ENCODE assay signal across 8 cellular contexts in the genomic region with DNA sequence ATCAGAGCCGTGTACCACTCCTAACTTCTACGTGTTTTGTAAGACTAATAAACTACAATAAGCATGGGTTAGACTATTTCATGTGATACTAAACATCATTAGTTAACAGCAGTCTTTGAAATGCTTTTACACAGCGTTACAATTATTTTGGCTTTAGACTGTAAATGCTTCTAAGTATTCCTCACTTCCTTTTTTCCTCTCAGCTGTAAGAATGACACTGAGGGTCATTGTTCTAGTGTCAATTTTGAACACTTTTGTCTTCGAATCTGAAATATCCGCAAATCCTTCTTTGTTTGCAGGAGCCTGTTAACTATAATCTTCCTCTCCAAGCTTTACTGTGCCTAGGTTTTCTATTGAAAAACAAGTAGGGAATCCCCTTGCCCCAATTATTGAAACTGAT. TPM values are rescaled to one million over a fixed set of nuclear protein-coding genes. Genes with fewer than 3 reads are reported as not detected.
DNase-seq lines count a peak whose midpoint lies in the region; ATAC-seq and TF ChIP-seq lines count a peak whose summit lies in the region.

No MANE protein-coding gene starts in this region.

- H3K4me3 ChIP-seq in fibroblast of mammary gland (ENCODE audit: control insufficient read depth, low read depth, low read length), result peak overlapping the region; percentile 92

- DNase-seq in activated CD4-positive, alpha-beta T cell treated with anti-CD3 and anti-CD28 coated beads, Interleukin-2, amount 10 ng/mL, durations not matched to agents 24 days and 14 days, result no peak
- DNase-seq in activated CD4-positive, alpha-beta T cell treated with anti-CD3 and anti-CD28 coated beads, Interleukin-2, amount 50 U/mL, for 1 hour, result no peak
- DNase-seq in RPMI8226, result peak; percentile 7
- no peak for DNase-seq in fibroblast of mammary gland (ENCODE audit: low read depth)
- DNase-seq in stimulated activated naive CD8-positive, alpha-beta T cell treated with anti-CD3 and anti-CD28 coated beads, Interleukin-15, amount 100 ng/mL, for 72 hours, result no peak
- no peak for DNase-seq in GM19240 (ENCODE audit: insufficient read length, low spot score)
- DNase-seq in mesenteric fat pad (ENCODE audit: low spot score), result no peak

- peak overlapping the region; percentile 67 for H3K27ac Mint-ChIP-seq in activated CD4-positive, alpha-beta T cell treated with anti-CD3 and anti-CD28 coated beads, Interleukin-2, amount 10 ng/mL, durations not matched to agents 24 days and 14 days
- peak overlapping the region; percentile 27 to 99 for H3K27ac Mint-ChIP-seq in stimulated activated naive CD8-positive, alpha-beta T cell treated with anti-CD3 and anti-CD28 coated beads, Interleukin-15, amount 100 ng/mL, for 72 hours

- H3K27me3 Mint-ChIP-seq in activated CD4-positive, alpha-beta T cell treated with anti-CD3 and anti-CD28 coated beads, Interleukin-2, amount 10 ng/mL, durations not matched to agents 24 days and 14 days, result no peaks in the 10 kb centered on the region
- no peaks in the 10 kb centered on the region for H3K27me3 Mint-ChIP-seq in stimulated activated naive CD8-positive, alpha-beta T cell treated with anti-CD3 and anti-CD28 coated beads, Interleukin-15, amount 100 ng/mL, for 72 hours

- peaks cover 27% of the 10 kb centered on the region for H3K36me3 Mint-ChIP-seq in activated CD4-positive, alpha-beta T cell treated with anti-CD3 and anti-CD28 coated beads, Interleukin-2, amount 10 ng/mL, durations not matched to agents 24 days and 14 days (ENCODE audit: low read depth)

- TF ChIP-seq CTCF in fibroblast of mammary gland (conservative IDR thresholded peaks at IDR 0.05; ENCODE audit: control insufficient read depth, insufficient read depth, low read depth, low read length), result no peak

- ATAC-seq in stimulated activated naive CD8-positive, alpha-beta T cell treated with anti-CD3 and anti-CD28 coated beads, Interleukin-15, amount 100 ng/mL, for 72 hours, result no peak
- ATAC-seq in HG03342 (IDR thresholded peaks at IDR 0.05; ENCODE audit: unreplicated experiment), result no peak

- peaks cover 2% of the 10 kb centered on the region for H3K9me3 Mint-ChIP-seq in activated CD4-positive, alpha-beta T cell treated with anti-CD3 and anti-CD28 coated beads, Interleukin-2, amount 10 ng/mL, durations not matched to agents 24 days and 14 days
- no peaks in the 10 kb centered on the region for H3K9me3 Mint-ChIP-seq in stimulated activated naive CD8-positive, alpha-beta T cell treated with anti-CD3 and anti-CD28 coated beads, Interleukin-15, amount 100 ng/mL, for 72 hours

- H3K4me3 Mint-ChIP-seq in activated CD4-positive, alpha-beta T cell treated with anti-CD3 and anti-CD28 coated beads, Interleukin-2, amount 10 ng/mL, durations not matched to agents 24 days and 14 days, result peak overlapping the region; percentile 96
- H3K4me3 Mint-ChIP-seq in stimulated activated naive CD8-positive, alpha-beta T cell treated with anti-CD3 and anti-CD28 coated beads, Interleukin-15, amount 100 ng/mL, for 72 hours, result peak overlapping the region; percentile 90 to 92

- peaks cover 26% of the 10 kb centered on the region for H3K4me1 Mint-ChIP-seq in activated CD4-positive, alpha-beta T cell treated with anti-CD3 and anti-CD28 coated beads, Interleukin-2, amount 10 ng/mL, durations not matched to agents 24 days and 14 days
- peaks cover 16% of the 10 kb centered on the region for H3K4me1 Mint-ChIP-seq in stimulated activated naive CD8-positive, alpha-beta T cell treated with anti-CD3 and anti-CD28 coated beads, Interleukin-15, amount 100 ng/mL, for 72 hours

- intact Hi-C loops in activated CD4-positive, alpha-beta T cell treated with anti-CD3 and anti-CD28 coated beads, Interleukin-2, amount 10 ng/mL, durations not matched to agents 24 days and 14 days (cut with micrococcal nuclease), result loop anchor here (2.0 to 5.0 kb wide), 3 partner anchors 383 to 838 kb away; partner anchors contain the start of genes MMAA, SMAD1 and ZNF827

RNA-seq across cellular contexts. Expression of gene ABCE1, which starts 1.5 kb away (rescaled TPM):
- total RNA-seq in activated CD4-positive, alpha-beta T cell treated with anti-CD3 and anti-CD28 coated beads, Interleukin-2, amount 10 ng/mL, durations not matched to agents 24 days and 14 days, result 191 and 194 TPM in 2 replicates
- total RNA-seq in mesenteric fat pad, result 66.7 TPM

RNA-seq across cellular contexts. Expression of gene ANAPC10, which starts 1.7 kb away (rescaled TPM):
- 26.7 and 30.4 TPM in 2 replicates for total RNA-seq in activated CD4-positive, alpha-beta T cell treated with anti-CD3 and anti-CD28 coated beads, Interleukin-2, amount 10 ng/mL, durations not matched to agents 24 days and 14 days
- 18.6 TPM for total RNA-seq in mesenteric fat pad
